ENCODE assay signal across 8 cellular contexts in the genomic region with DNA sequence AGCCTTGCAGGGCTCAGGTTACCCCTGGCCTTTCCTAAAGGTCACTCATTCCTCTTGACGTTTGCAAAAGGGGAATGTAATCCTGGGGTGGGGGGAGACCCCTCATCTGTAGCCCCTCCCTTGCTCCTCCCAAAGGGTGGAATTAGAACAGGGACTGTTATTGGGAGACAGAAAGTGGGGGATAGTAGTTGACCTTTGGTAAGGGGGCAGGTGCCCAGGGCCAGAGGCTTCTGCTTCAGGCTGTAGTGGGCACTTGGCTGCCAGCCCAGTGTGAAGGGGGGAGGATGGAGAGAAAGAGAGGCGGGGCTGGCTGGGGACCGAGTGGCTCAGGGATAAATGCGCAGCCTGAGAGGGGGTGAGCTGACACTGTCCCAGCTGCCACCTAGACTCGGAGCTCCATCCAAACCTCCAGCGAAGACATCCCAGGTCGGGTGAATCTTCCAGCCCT. TPM values are rescaled to one million over a fixed set of nuclear protein-coding genes. Genes with fewer than 3 reads are reported as not detected.
DNase-seq lines count a peak whose midpoint lies in the region; ATAC-seq and TF ChIP-seq lines count a peak whose summit lies in the region.

Gene ENO3, plus strand, starts transcription at position 363 of the 448 bp plus-strand sequence. CDS start 711 bp downstream, outside the sequence.

- H3K4me3 ChIP-seq in esophagus (ENCODE audit: low read depth in 1 of 2, low read length in 2 of 2) (peak within 1 kb of the TSS; percentile 44 to 77), osteoblast (ENCODE audit: insufficient read depth, low read length) (peak within 1 kb of the TSS; percentile 96)

- H3K27me3 ChIP-seq in esophagus (ENCODE audit: control insufficient read depth in 1 of 2, insufficient read depth in 2 of 2, low read length in 2 of 2) (no peaks in the 10 kb centered on the region), osteoblast (ENCODE audit: insufficient read depth, low read length) (no peaks in the 10 kb centered on the region)

- CTCF ChIA-PET in RWPE1 (lab: Yijun Ruan, JAX) = interaction anchor here (1.5 kb wide), 1 partner anchor 37 kb away, joined by 3 read pairs; the partner anchor contains the start of gene CAMTA2

- H3K79me2 ChIP-seq in osteoblast (ENCODE audit: insufficient read depth, low read length) = peaks cover 25% of the 10 kb centered on the region

- peak; percentile 10 for DNase-seq in NCI-H2196 (lab: John Stamatoyannopoulos, UW; ENCODE audit: unreplicated experiment)
- no peak for DNase-seq in NCI-H2196 treated with DMSO at 0.1 percent for 48 hours (lab: John Stamatoyannopoulos, UW; ENCODE audit: unreplicated experiment)
- no peak for DNase-seq in RWPE1 (ENCODE audit: low spot score)
- DNase-seq in osteoblast (ENCODE audit: insufficient read length, low spot score, missing footprints) = peak; percentile 58
- DNase-seq in islet precursor cell = no peak
- no peak for DNase-seq in stimulated activated CD8-positive, alpha-beta memory T cell treated with anti-CD3 and anti-CD28 coated beads, Interleukin-4, amount 100 ng/mL, for 48 hours

- H2AFZ ChIP-seq in osteoblast (ENCODE audit: low read length) = peak within 1 kb of the TSS; percentile 68

- peaks cover 4 to 9% of the 10 kb centered on the region in 2 donors for H3K4me1 ChIP-seq in esophagus (ENCODE audit: control insufficient read depth in 2 of 2, insufficient read depth in 2 of 2, low read length in 1 of 2)
- peaks cover 41% of the 10 kb centered on the region for H3K4me1 ChIP-seq in osteoblast (ENCODE audit: insufficient read depth, low read length)

- WGBS in esophagus, 2 donors = 43 to 56% methylated on average over 7 of the region's 7 CpGs

- POLR2A ChIA-PET in RWPE1 (lab: Yijun Ruan, JAX; ENCODE audit: low non-redundant PET) = interaction anchor here (1.8 kb wide), 1 partner anchor 17 kb away, joined by 5 read pairs; the partner anchor contains the start of gene SPAG7

- H3K27ac ChIP-seq in RWPE1 (peak within 1 kb of the TSS; percentile 100), esophagus (ENCODE audit: low read depth in 2 of 2, low read length in 1 of 2) (peak within 1 kb of the TSS; percentile 97 to 100), osteoblast (ENCODE audit: low read depth, low read length) (peak within 1 kb of the TSS; percentile 17)

- H3K9me3 ChIP-seq in esophagus (ENCODE audit: control insufficient read depth in 2 of 2, insufficient read depth in 1 of 2, low read depth in 1 of 2, low read length in 1 of 2) (no peaks in the 10 kb centered on the region), osteoblast (ENCODE audit: low read depth, low read length) (no peaks in the 10 kb centered on the region)

- H4K20me1 ChIP-seq in osteoblast (ENCODE audit: insufficient read depth, low read length) = peaks cover 21% of the 10 kb centered on the region

- peak within 1 kb of the TSS; percentile 68 for H3K4me2 ChIP-seq in osteoblast (ENCODE audit: insufficient read depth, low read length)

- no peak for ATAC-seq in GM19351 (IDR thresholded peaks at IDR 0.05; ENCODE audit: unreplicated experiment)

- H3K36me3 ChIP-seq in esophagus (ENCODE audit: control insufficient read depth in 2 of 2, insufficient read depth in 2 of 2, low read length in 1 of 2) (peaks cover 0 to 6% of the 10 kb centered on the region in 2 donors), osteoblast (ENCODE audit: insufficient read depth, low read length) (peaks cover 11% of the 10 kb centered on the region)

- no peak for TF ChIP-seq CTCF in RWPE1 (conservative IDR thresholded peaks at IDR 0.05; ENCODE audit: low read depth)
- no peak for TF ChIP-seq CTCF in osteoblast (IDR thresholded peaks at IDR 0.05; ENCODE audit: extremely low read depth, low read depth, low read length)

RNA-seq across cellular contexts. Expression of gene ENO3, which starts in this region (rescaled TPM):
- polyA plus RNA-seq in esophagus = 10 to 100 TPM in 1 of 2 donors, 1 to 10 TPM in 1; 1.7 to 10.8 TPM
- 2.9 TPM in 2 replicates for total RNA-seq in osteoblast

Comparison
In these comparisons a context has a peak if more than half of its experiments do, and no peak if none do; other contexts are left out.
1. DNase-seq: peak in NCI-H2196 (single experiment) and osteoblast (single experiment); none in NCI-H2196 treated with DMSO at 0.1 percent for 48 hours (single experiment), RWPE1 (single experiment), islet precursor cell (single experiment) and stimulated activated CD8-positive, alpha-beta memory T cell treated with anti-CD3 and anti-CD28 coated beads, Interleukin-4, amount 100 ng/mL, for 48 hours (single experiment).
2. H3K27ac ChIP-seq: peak in every context shown above with its lines; median percentile 100 in RWPE1; 98 in esophagus; 17 in osteoblast.